14 cellular contexts compared by ENCODE assay signal in genomic region chr11:27444801-27445215, GRCh38. TPM values are rescaled to one million over a fixed set of nuclear protein-coding genes. Genes with fewer than 3 reads are reported as not detected.
DNase-seq lines count a peak whose midpoint lies in the region; ATAC-seq, FAIRE-seq and TF ChIP-seq lines count a peak whose summit lies in the region.
"Had no signal": no experiment of that assay in that cellular context is flagged by ENCODE, and none has a peak within 500 bp of the region (broad histone marks: within the 10 kb centered on the region; RNA-seq: fewer than 3 reads in every experiment).

No MANE protein-coding gene starts in this region.

- H3K23ac ChIP-seq in mesendoderm (ENCODE audit: low read length) = no peak overlapping the region

- H2BK120ac ChIP-seq in mesendoderm (ENCODE audit: low read depth, low read length) = no peak overlapping the region

- H3K27ac ChIP-seq in GM12878 (ENCODE audit: control insufficient read depth, insufficient read depth) (no peak overlapping the region), mesendoderm (ENCODE audit: low read depth, low read length) (no peak overlapping the region), OCI-LY7 (ENCODE audit: low read depth, low read length, poor library complexity, severe bottlenecking) (no peak overlapping the region)
- H3K27ac ChIP-seq: cardiac muscle cell, left lung had no signal

- no peaks in the 10 kb centered on the region for H3K9me2 ChIP-seq in OCI-LY7 (ENCODE audit: insufficient read depth, low read length)

- POLR2A ChIA-PET in GM12878 (lab: Charles Lee) = no interaction called here
- POLR2A ChIA-PET in OCI-LY7 (lab: Charles Lee) = interaction anchor here (0.6 to 1.1 kb wide), 4 partner anchors 10 to 958 kb away, joined by 3 to 5 read pairs (median 3); no protein-coding TSS in a partner anchor

- 21% methylated on average over 2 of the region's 2 CpGs for WGBS in GM12878 (ENCODE audit: insufficient coverage, insufficient replicate concordance, low lambda C conversion rate, missing lambda C conversion rate)
- no CpG with 5 or more reads among the region's 2 CpGs for WGBS in mesendoderm (ENCODE audit: extremely low coverage, insufficient coverage, low lambda C conversion rate)

- H3K79me2 ChIP-seq in GM12878 (ENCODE audit: control insufficient read depth, insufficient read depth, low read length) (no peaks in the 10 kb centered on the region), mesendoderm (ENCODE audit: control insufficient read depth, insufficient read depth, low read length) (peaks cover 8% of the 10 kb centered on the region), OCI-LY7 (ENCODE audit: insufficient read depth, low read depth, low read length) (no peaks in the 10 kb centered on the region)

- H3K18ac ChIP-seq in mesendoderm (ENCODE audit: low read length) = no peak overlapping the region

- no peak overlapping the region for H3K4me2 ChIP-seq in GM12878 (ENCODE audit: control insufficient read depth, insufficient read depth)
- H3K4me2 ChIP-seq in mesendoderm (ENCODE audit: low read length) = no peak overlapping the region
- H3K4me2 ChIP-seq in OCI-LY7 (ENCODE audit: low read length) = no peak overlapping the region

- H3K9me3 ChIP-seq in GM12878 (replicated peaks; ENCODE audit: control insufficient read depth, insufficient read depth, low read length) (no peaks in the 10 kb centered on the region), OCI-LY7 (ENCODE audit: low read length) (no peaks in the 10 kb centered on the region)
- H3K9me3 ChIP-seq: left lung had no signal

- no peak for FAIRE-seq in GM12878 (lab: Jason Lieb, UNC)
- FAIRE-seq: G401.6, HTR-8/SVneo had no signal

- no peak overlapping the region for H4K5ac ChIP-seq in mesendoderm (ENCODE audit: low read length)

- no peak overlapping the region for H2AK5ac ChIP-seq in mesendoderm (ENCODE audit: low read length)

- no TSS peak for BruUV-seq in GM12878 (replicated peaks; lab: Mats Ljungman, UMichigan)
- BruUV-seq in OCI-LY7 (replicated peaks; lab: Mats Ljungman, UMichigan) = no TSS peak

- in situ Hi-C loops in GM12878 (cut with MboI) = no loop called here

- intact Hi-C loops in GM12878 (cut with micrococcal nuclease; ENCODE audit: unreplicated experiment) (no loop called here), OCI-LY7 (cut with micrococcal nuclease; ENCODE audit: unreplicated experiment) (no loop called here)

- no peak for TF ChIP-seq POLR2A in GM12878 (IDR thresholded peaks at IDR 0.05; ENCODE audit: low read depth, low read length)

- H2BK5ac ChIP-seq in mesendoderm (ENCODE audit: low read length) = no peak overlapping the region

- RAD21 ChIA-PET in GM12878 (lab: Charles Lee; ENCODE audit: unreplicated experiment) = no interaction called here

- TF ChIP-seq CTCF in GM12878 (IDR thresholded peaks at IDR 0.05 in 2 of 3, conservative IDR thresholded peaks at IDR 0.05 in 1 of 3; ENCODE audit: control insufficient read depth in 2 of 3, extremely low read depth in 1 of 3, insufficient read depth in 1 of 3, low read depth in 3 of 3, low read length in 3 of 3) = no peak
- TF ChIP-seq CTCF in OCI-LY7 (conservative IDR thresholded peaks at IDR 0.05; ENCODE audit: low read length) = no peak

- no peak for ATAC-seq in GM12878
- ATAC-seq in GM21447 (IDR thresholded peaks at IDR 0.05; ENCODE audit: unreplicated experiment) = no peak
- ATAC-seq: activated CD4-positive, alpha-beta T cell treated with anti-CD3 and anti-CD28 coated beads for 36 hours; left lung had no signal

- no peak overlapping the region for H3K4me3 ChIP-seq in GM12878
- H3K4me3 ChIP-seq in mesendoderm (ENCODE audit: low read length) = no peak overlapping the region
- H3K4me3 ChIP-seq in OCI-LY7 (ENCODE audit: low read depth, low read length, poor library complexity, severe bottlenecking) = no peak overlapping the region
- H3K4me3 ChIP-seq: cardiac muscle cell, left lung had no signal

- H3K79me1 ChIP-seq in mesendoderm (ENCODE audit: low read length) = peaks cover 9% of the 10 kb centered on the region

- no peak for TF ChIP-seq RAD21 in GM12878 (IDR thresholded peaks at IDR 0.05; ENCODE audit: insufficient read depth, low read depth, low read length)

- H3K36me3 ChIP-seq in GM12878 (ENCODE audit: control insufficient read depth in 2 of 2, insufficient read depth in 2 of 2, low read length in 1 of 2) = no peaks in the 10 kb centered on the region
- H3K36me3 ChIP-seq in mesendoderm (ENCODE audit: control insufficient read depth, insufficient read depth, low read length) = no peaks in the 10 kb centered on the region
- no peaks in the 10 kb centered on the region for H3K36me3 ChIP-seq in OCI-LY7 (ENCODE audit: insufficient read depth, low read length)
- H3K36me3 ChIP-seq: cardiac muscle cell, left lung had no signal

- H2BK15ac ChIP-seq in mesendoderm (replicated peaks; ENCODE audit: low read depth) = no peak overlapping the region

- H3K56ac ChIP-seq in mesendoderm (ENCODE audit: low read length) = no peak overlapping the region

- DNase-seq in ELF-1 (ENCODE audit: low read depth, low spot score) (peak; percentile 94), NCI-H1930 (lab: John Stamatoyannopoulos, UW) (peak; percentile 74 to 96), GM12878 (ENCODE audit: low read depth, low spot score) (no peak), mesendoderm (peak; percentile 73), OCI-LY7 (ENCODE audit: low spot score) (no peak)
- no peak for DNase-seq in activated CD4-positive, alpha-beta T cell treated with anti-CD3 and anti-CD28 coated beads for 1 hour
- no peak for DNase-seq in activated T-cell treated with anti-CD3 and anti-CD28 coated beads, Interleukin-2, amount 50 U/mL, for 1 hour
- DNase-seq: activated CD4-positive, alpha-beta T cell treated with anti-CD3 and anti-CD28 coated beads for 36 hours; left lung; NCI-H2171 treated with DMSO at 0.1 percent for 48 hours had no signal

- H4K20me1 ChIP-seq in GM12878 (ENCODE audit: control insufficient read depth, insufficient read depth) (no peaks in the 10 kb centered on the region), OCI-LY7 (ENCODE audit: insufficient read depth, low read length) (no peaks in the 10 kb centered on the region)

- CTCF ChIA-PET in GM12878 (lab: Yijun Ruan, JAX) = interaction anchor here (1.4 kb wide), 1 partner anchor 9 kb away, joined by 4 read pairs; no protein-coding TSS in a partner anchor
- CTCF ChIA-PET in OCI-LY7 (lab: Charles Lee; ENCODE audit: unreplicated experiment) = no interaction called here

- no peak overlapping the region for H2AFZ ChIP-seq in GM12878 (ENCODE audit: control insufficient read depth, low read depth, low read length)
- H2AFZ ChIP-seq in OCI-LY7 (ENCODE audit: low read length) = no peak overlapping the region

- H3K4me1 ChIP-seq in GM12878 (ENCODE audit: control insufficient read depth, insufficient read depth, low read length) (no peaks in the 10 kb centered on the region), mesendoderm (ENCODE audit: control insufficient read depth, low read depth, low read length) (no peaks in the 10 kb centered on the region), OCI-LY7 (ENCODE audit: insufficient read depth, low read length, poor library complexity, severe bottlenecking) (no peaks in the 10 kb centered on the region)
- H3K4me1 ChIP-seq: left lung had no signal

- SMC1A ChIA-PET in GM12878 (lab: Charles Lee; ENCODE audit: uncharacterized antibody, unreplicated experiment) = interaction anchor here (1.3 to 1.5 kb wide), 2 partner anchors 41 to 261 kb away, joined by 5 read pairs; no protein-coding TSS in a partner anchor

- peak overlapping the region; percentile 10 for H3K4ac ChIP-seq in mesendoderm (ENCODE audit: low read depth, low read length)

- H3K27me3 ChIP-seq in GM12878 (replicated peaks in 1 of 2; ENCODE audit: control insufficient read depth in 2 of 2, insufficient read depth in 2 of 2, low read length in 1 of 2) (no peaks in the 10 kb centered on the region), mesendoderm (ENCODE audit: insufficient read depth, low read length, poor library complexity) (no peaks in the 10 kb centered on the region)
- H3K27me3 ChIP-seq: cardiac muscle cell, left lung had no signal

- H3K9ac ChIP-seq in GM12878 (ENCODE audit: control insufficient read depth, insufficient read depth, low read length) = no peak overlapping the region
- H3K9ac ChIP-seq in mesendoderm (ENCODE audit: low read length) = no peak overlapping the region

- H4K8ac ChIP-seq in mesendoderm (ENCODE audit: low read depth, low read length) = no peak overlapping the region

- TF ChIP-seq EP300 in GM12878 (IDR thresholded peaks at IDR 0.05; ENCODE audit: borderline replicate concordance in 1 of 2, control insufficient read depth in 1 of 2, low read depth in 2 of 2, low read length in 2 of 2) = no peak

TF ChIP-seq in GM12878, 131 proteins besides CTCF, POLR2A, EP300 and RAD21 (continues in another document):
- no peak for TF ChIP-seq TARDBP (IDR thresholded peaks at IDR 0.05; ENCODE audit: borderline replicate concordance)

RNA-seq across cellular contexts. Expression of gene LGR4, which starts 27.8 kb away (rescaled TPM):
- total RNA-seq in GM12878 (2013; cell fraction: nucleolus; rRNA removed) = not detected in 2 replicates
- total RNA-seq in GM12878 (2014; rRNA removed) = under 0.01 TPM in 1 of 2 replicates, not detected in the other
- total RNA-seq in GM12878 (2014; rRNA removed; fragmentation: Illumina TruSeq; extraction: Trizol) = 0.04 TPM in 1 of 2 replicates, not detected in the other
- total RNA-seq in GM12878 (2021) = 0.37 TPM in 1 of 2 replicates, not detected in the other
- polyA plus RNA-seq in GM12878 (2011; ENCODE audit: low read depth) = 0.14 TPM
- 0.04 TPM in 1 of 2 replicates, not detected in the other for polyA plus RNA-seq in GM12878 (2011; rRNA removed)
- 0.01 TPM in 1 of 2 replicates, not detected in the other for polyA plus RNA-seq in GM12878 (2011; cell fraction: cytosol; rRNA removed)
- 0.04 and 0.06 TPM in 2 replicates for polyA plus RNA-seq in GM12878 (2011; cell fraction: nucleus; rRNA removed)
- polyA plus RNA-seq in GM12878 (2012) = 0.12 and 0.42 TPM in 2 replicates
- 0.01 and 0.08 TPM in 2 replicates for polyA plus RNA-seq in GM12878 (2014; fragmentation: Illumina TruSeq; extraction: Trizol)
- not detected for polyA plus RNA-seq in GM12878 (2014; fragmentation: Nextera tagmentation; extraction: Ambion mirVana)
- 0.06 and 0.64 TPM in 2 replicates for polyA plus RNA-seq in GM12878 (2014; rRNA removed)
- polyA plus RNA-seq in GM12878 (2016; fragmentation: Nextera tagmentation; extraction: Ambion mirVana) = not detected
- 0.07 TPM in 1 of 2 replicates, not detected in the other for polyA minus RNA-seq in GM12878 (2011; rRNA and poly(A)+ RNA removed)
- 0.52 and 1.1 TPM in 2 replicates for polyA minus RNA-seq in GM12878 (2011; cell fraction: cytosol; rRNA and poly(A)+ RNA removed)
- 0.19 and 0.24 TPM in 2 replicates for polyA minus RNA-seq in GM12878 (2011; cell fraction: nucleus; rRNA and poly(A)+ RNA removed)
- 13.6 TPM for polyA plus RNA-seq in mesendoderm (2013, experiment 1 of 2)
- polyA plus RNA-seq in mesendoderm (2013, experiment 2 of 2) = 15.2 TPM
- total RNA-seq in OCI-LY7 (2014; rRNA removed; shearing (Covaris generic)) = 1.2 TPM in 1 of 2 replicates, not detected in the other
- 0.06 TPM in 1 of 2 replicates, not detected in the other for total RNA-seq in OCI-LY7 (2022)

Comparison
In these comparisons a context has a peak if more than half of its experiments do, and no peak if none do; other contexts are left out.
1. DNase-seq: peak in ELF-1 (single experiment), NCI-H1930 (2 of 2) and mesendoderm (single experiment); none in GM12878 (single experiment), OCI-LY7 (single experiment), activated CD4-positive, alpha-beta T cell treated with anti-CD3 and anti-CD28 coated beads for 1 hour (single experiment) and activated T-cell treated with anti-CD3 and anti-CD28 coated beads, Interleukin-2, amount 50 U/mL, for 1 hour (single experiment).